In genomic region chr15:67157779-67158366, GRCh38 we compare ENCODE assay signal across 15 cellular contexts.
DNase-seq lines count a peak whose midpoint lies in the region; ATAC-seq and TF ChIP-seq lines count a peak whose summit lies in the region.
"Had no signal": no experiment of that assay in that cellular context is flagged by ENCODE, and none has a peak within 500 bp of the region (broad histone marks: within the 10 kb centered on the region; RNA-seq: fewer than 3 reads in every experiment).

No MANE protein-coding gene starts in this region.

- H3K79me2 ChIP-seq in MM.1S (ENCODE audit: low read length): no peaks in the 10 kb centered on the region

- H3K9me3 ChIP-seq in CD4-positive, CD25-positive, alpha-beta regulatory T cell (ENCODE audit: control insufficient read depth in 2 of 2, low read length in 2 of 2): no peaks in the 10 kb centered on the region
- H3K9me3 ChIP-seq in SK-N-MC (ENCODE audit: low read depth, low read length) (no peaks in the 10 kb centered on the region), heart right ventricle (no peaks in the 10 kb centered on the region), MM.1S (replicated peaks; ENCODE audit: insufficient read depth, low read length) (no peaks in the 10 kb centered on the region), upper lobe of right lung (no peaks in the 10 kb centered on the region)

- no peak overlapping the region for H3K4me3 ChIP-seq in CD4-positive, CD25-positive, alpha-beta regulatory T cell (ENCODE audit: low read depth, low read length)
- H3K4me3 ChIP-seq in SK-N-MC (peak overlapping the region; percentile 58), heart right ventricle (no peak overlapping the region), MM.1S (ENCODE audit: low read length) (no peak overlapping the region), upper lobe of right lung (no peak overlapping the region)

- no peak overlapping the region for H3K27ac ChIP-seq in CD4-positive, CD25-positive, alpha-beta regulatory T cell (ENCODE audit: insufficient read depth, low read length, poor library complexity, severe bottlenecking)
- H3K27ac ChIP-seq in SK-N-MC (peak overlapping the region; percentile 94), heart right ventricle (peak overlapping the region in 8 of 10 donors; percentile 11 to 62 (median 46)), MM.1S (ENCODE audit: low read length) (no peak overlapping the region), upper lobe of right lung (no peak overlapping the region)

- H3F3A ChIP-seq in MM.1S (ENCODE audit: insufficient read depth, low read length): no peaks in the 10 kb centered on the region

- H4K20me1 ChIP-seq in MM.1S (ENCODE audit: insufficient read depth, low read length): no peaks in the 10 kb centered on the region

- no peaks in the 10 kb centered on the region for H3K9me2 ChIP-seq in MM.1S (replicated peaks; ENCODE audit: insufficient read depth, low read length)

- H3K4me1 Mint-ChIP-seq in CD4-positive, CD25-positive, alpha-beta regulatory T cell: peaks cover 24 to 60% (median 35%) of the 10 kb centered on the region in 4 donors

- no peaks in the 10 kb centered on the region for H3K27me3 Mint-ChIP-seq in CD4-positive, CD25-positive, alpha-beta regulatory T cell
- H3K27me3 Mint-ChIP-seq: CD4-positive, alpha-beta T cell had no signal

- H3K4me1 ChIP-seq in CD4-positive, CD25-positive, alpha-beta regulatory T cell (ENCODE audit: control insufficient read depth, insufficient read depth, low read length, poor library complexity, severe bottlenecking): no peaks in the 10 kb centered on the region
- H3K4me1 ChIP-seq in heart right ventricle (peaks cover 0 to 55% (median 37%) of the 10 kb centered on the region in 9 donors), MM.1S (ENCODE audit: low read length) (no peaks in the 10 kb centered on the region), upper lobe of right lung (peaks cover 21% of the 10 kb centered on the region)

- no peak overlapping the region for H3K4me2 ChIP-seq in MM.1S (ENCODE audit: low read depth, low read length)

- TF ChIP-seq CTCF in heart right ventricle (IDR thresholded peaks at IDR 0.05) (no peak), MM.1S (IDR thresholded peaks at IDR 0.05; ENCODE audit: low read length) (no peak), upper lobe of right lung (IDR thresholded peaks at IDR 0.05) (no peak)

- peaks cover 8% of the 10 kb centered on the region for H3K36me3 ChIP-seq in CD4-positive, CD25-positive, alpha-beta regulatory T cell (ENCODE audit: control insufficient read depth, insufficient read depth, low read length)
- H3K36me3 ChIP-seq in SK-N-MC (ENCODE audit: insufficient read depth, low read length): no peaks in the 10 kb centered on the region
- no peaks in the 10 kb centered on the region for H3K36me3 ChIP-seq in heart right ventricle
- no peaks in the 10 kb centered on the region for H3K36me3 ChIP-seq in MM.1S (replicated peaks; ENCODE audit: insufficient read depth, low read length)
- no peaks in the 10 kb centered on the region for H3K36me3 ChIP-seq in upper lobe of right lung

- no peak overlapping the region for H2AFZ ChIP-seq in MM.1S (ENCODE audit: low read length)

- intact Hi-C loops in heart right ventricle (cut with DNase I): no loop called here
- intact Hi-C loops in sciatic nerve (cut with DNase I): no loop called here
- intact Hi-C loops in upper lobe of right lung (cut with DNase I): no loop called here

- peaks cover 30% of the 10 kb centered on the region for H3K36me3 Mint-ChIP-seq in CD4-positive, CD25-positive, alpha-beta regulatory T cell

- H3K9me3 Mint-ChIP-seq in CD4-positive, CD25-positive, alpha-beta regulatory T cell: peaks cover 0 to 3% (median 0%) of the 10 kb centered on the region in 7 donors
- H3K9me3 Mint-ChIP-seq: CD4-positive, alpha-beta T cell had no signal

- no peak for DNase-seq in CD4-positive, CD25-positive, alpha-beta regulatory T cell
- peak; percentile 68 for DNase-seq in SK-N-MC (ENCODE audit: low read depth, low spot score)
- DNase-seq in heart right ventricle: no peak
- DNase-seq in sciatic nerve (ENCODE audit: low spot score): no peak
- DNase-seq in MM.1S: no peak
- DNase-seq in upper lobe of right lung: no peak
- DNase-seq: amygdala; CD4-positive, alpha-beta T cell; cortex of kidney; NCI-H2081; NCI-H774; stimulated activated CD4-positive, alpha-beta T cell treated with anti-CD3 and anti-CD28 coated beads, Interleukin-4, amount 100 ng/mL, for 24 hours; stimulated activated naive CD4-positive, alpha-beta T cell treated with Interleukin-2 at 50 U/mL for 16 hours had no signal

- peak overlapping the region; percentile 2 to 66 (median 22) for H3K27ac Mint-ChIP-seq in CD4-positive, CD25-positive, alpha-beta regulatory T cell
- H3K27ac Mint-ChIP-seq: CD4-positive, alpha-beta T cell had no signal

- H3K9ac ChIP-seq in SK-N-MC (ENCODE audit: insufficient read length) (peak overlapping the region; percentile 4), MM.1S (ENCODE audit: low read length) (no peak overlapping the region)

- WGBS in heart right ventricle, 2 donors: 49 to 72% methylated on average over 3 of the region's 3 CpGs

- no peaks in the 10 kb centered on the region for H3K27me3 ChIP-seq in CD4-positive, CD25-positive, alpha-beta regulatory T cell (ENCODE audit: control insufficient read depth, insufficient read depth, low read length)
- H3K27me3 ChIP-seq in heart right ventricle: no peaks in the 10 kb centered on the region
- H3K27me3 ChIP-seq in MM.1S (replicated peaks; ENCODE audit: insufficient read depth, low read length): no peaks in the 10 kb centered on the region
- H3K27me3 ChIP-seq in upper lobe of right lung: no peaks in the 10 kb centered on the region

- H3K4me3 Mint-ChIP-seq in CD4-positive, CD25-positive, alpha-beta regulatory T cell: peak overlapping the region in 1 of 4 donors; percentile 7
- H3K4me3 Mint-ChIP-seq: CD4-positive, alpha-beta T cell had no signal

- no peak for ATAC-seq in CD4-positive, CD25-positive, alpha-beta regulatory T cell (ENCODE audit: low read depth in 2 of 2)
- ATAC-seq in heart right ventricle: peak in 7 of 8 donors; percentile 21 to 83 (median 62)
- peak; percentile 13 for ATAC-seq in sciatic nerve
- ATAC-seq in GM19351 (IDR thresholded peaks at IDR 0.05; ENCODE audit: unreplicated experiment): no peak
- ATAC-seq in GM21360 (IDR thresholded peaks at IDR 0.05; ENCODE audit: unreplicated experiment): no peak
- no peak for ATAC-seq in upper lobe of right lung

Comparison
In these comparisons a context has a peak if more than half of its experiments do, and no peak if none do; other contexts are left out.
1. ATAC-seq: peak in heart right ventricle (7 of 8) and sciatic nerve (single experiment); none in CD4-positive, CD25-positive, alpha-beta regulatory T cell (0 of 2), GM19351 (single experiment), GM21360 (single experiment) and upper lobe of right lung (single experiment).
2. H3K27ac ChIP-seq: peak in SK-N-MC (single experiment) and heart right ventricle (8 of 10); none in CD4-positive, CD25-positive, alpha-beta regulatory T cell (single experiment), MM.1S (single experiment) and upper lobe of right lung (single experiment).